ENCODE assay signal across 13 cellular contexts in the genomic region with DNA sequence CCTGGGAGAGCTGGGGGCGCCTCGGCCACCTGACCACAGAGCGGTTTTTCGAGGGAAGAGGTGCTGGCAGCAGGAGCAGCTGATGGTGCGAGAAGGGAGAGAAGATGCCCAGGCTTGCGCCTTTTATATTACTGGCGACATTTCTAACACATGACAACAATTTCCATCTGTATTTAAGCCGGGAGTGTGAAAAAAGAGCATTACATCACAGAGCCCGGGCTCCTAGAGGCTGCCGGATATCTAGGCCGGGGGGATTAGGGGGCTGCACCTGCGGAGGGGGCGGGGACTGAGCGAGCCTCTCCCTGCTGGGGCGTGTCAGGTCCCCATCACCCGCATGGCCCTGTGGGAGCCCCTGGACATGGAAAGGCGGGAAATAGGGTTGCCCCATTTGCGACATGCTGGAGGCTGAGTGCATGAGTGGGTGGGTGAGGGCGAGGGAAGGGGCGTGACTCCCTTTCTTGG.
DNase-seq lines count a peak whose midpoint lies in the region; ATAC-seq lines count a peak whose summit lies in the region.
"Had no signal": no experiment of that assay in that cellular context is flagged by ENCODE, and none has a peak within 500 bp of the region (broad histone marks: within the 10 kb centered on the region; RNA-seq: fewer than 3 reads in every experiment).

No MANE protein-coding gene starts in this region.

- peaks cover 9% of the 10 kb centered on the region for H3K4me1 ChIP-seq in SJCRH30
- H3K4me1 ChIP-seq in neuron (ENCODE audit: insufficient read depth, low read length) = peaks cover 48% of the 10 kb centered on the region

- peak; percentile 6 for DNase-seq in AG08395 (ENCODE audit: low spot score)
- DNase-seq in SJCRH30 = peak in 1 of 2 experiments; percentile 33
- peak; percentile 61 for DNase-seq in globus pallidus (ENCODE audit: low spot score)
- DNase-seq in NK-92 (lab: John Stamatoyannopoulos, UW; ENCODE audit: unreplicated experiment) = no peak
- no peak for DNase-seq in activated CD4-positive, alpha-beta T cell treated with anti-CD3 and anti-CD28 coated beads, Interleukin-2, amount 10 ng/mL, durations not matched to agents 24 days and 14 days
- DNase-seq in stimulated activated CD4-positive, alpha-beta T cell treated with anti-CD3 and anti-CD28 coated beads, Interleukin-2, amount 100 ng/mL, for 48 hours = no peak
- DNase-seq: activated CD4-positive, alpha-beta T cell treated with anti-CD3 and anti-CD28 coated beads, Interleukin-2, amount 50 U/mL, for 1 hour; AML-193; stimulated activated CD4-positive, alpha-beta T cell treated with anti-CD3 and anti-CD28 coated beads, Interleukin-4, amount 100 ng/mL, for 4 hours had no signal

- H3K27ac Mint-ChIP-seq in activated CD4-positive, alpha-beta T cell treated with anti-CD3 and anti-CD28 coated beads, Interleukin-2, amount 10 ng/mL, durations not matched to agents 24 days and 14 days = no peak overlapping the region
- H3K27ac Mint-ChIP-seq: IgD-negative memory B cell had no signal

- H3K9me3 ChIP-seq in SJCRH30 (replicated peaks) (no peaks in the 10 kb centered on the region), neuron (ENCODE audit: low read length) (no peaks in the 10 kb centered on the region)
- H3K9me3 ChIP-seq: SJSA1 had no signal

- peak overlapping the region; percentile 2 for H2AFZ ChIP-seq in neuron (ENCODE audit: low read depth, low read length)

- H3K27me3 ChIP-seq in SJCRH30 = no peaks in the 10 kb centered on the region
- no peaks in the 10 kb centered on the region for H3K27me3 ChIP-seq in neuron (ENCODE audit: insufficient read depth, low read length)
- H3K27me3 ChIP-seq: SJSA1 had no signal

- peaks cover 8% of the 10 kb centered on the region for H3K27me3 Mint-ChIP-seq in activated CD4-positive, alpha-beta T cell treated with anti-CD3 and anti-CD28 coated beads, Interleukin-2, amount 10 ng/mL, durations not matched to agents 24 days and 14 days

- H3K36me3 ChIP-seq in SJCRH30 = no peaks in the 10 kb centered on the region
- no peaks in the 10 kb centered on the region for H3K36me3 ChIP-seq in neuron (ENCODE audit: insufficient read depth, low read length)
- H3K36me3 ChIP-seq: SJSA1 had no signal

- intact Hi-C loops in activated CD4-positive, alpha-beta T cell treated with anti-CD3 and anti-CD28 coated beads, Interleukin-2, amount 10 ng/mL, durations not matched to agents 24 days and 14 days (cut with micrococcal nuclease) = no loop called here

- no peaks in the 10 kb centered on the region for H3K9me3 Mint-ChIP-seq in activated CD4-positive, alpha-beta T cell treated with anti-CD3 and anti-CD28 coated beads, Interleukin-2, amount 10 ng/mL, durations not matched to agents 24 days and 14 days

- H3K27ac ChIP-seq in SJCRH30 = peak overlapping the region; percentile 88
- H3K27ac ChIP-seq: SJSA1 had no signal

- peak overlapping the region; percentile 73 for H3K4me3 ChIP-seq in SJCRH30
- peak overlapping the region; percentile 62 for H3K4me3 ChIP-seq in neuron (ENCODE audit: low read length)
- H3K4me3 ChIP-seq: SJSA1 had no signal

- H3K4me3 Mint-ChIP-seq in activated CD4-positive, alpha-beta T cell treated with anti-CD3 and anti-CD28 coated beads, Interleukin-2, amount 10 ng/mL, durations not matched to agents 24 days and 14 days = no peak overlapping the region
- H3K4me3 Mint-ChIP-seq: IgD-negative memory B cell had no signal

- no peaks in the 10 kb centered on the region for H3K36me3 Mint-ChIP-seq in activated CD4-positive, alpha-beta T cell treated with anti-CD3 and anti-CD28 coated beads, Interleukin-2, amount 10 ng/mL, durations not matched to agents 24 days and 14 days (ENCODE audit: low read depth)
- H3K36me3 Mint-ChIP-seq: IgD-negative memory B cell had no signal

- no peaks in the 10 kb centered on the region for H3K4me1 Mint-ChIP-seq in activated CD4-positive, alpha-beta T cell treated with anti-CD3 and anti-CD28 coated beads, Interleukin-2, amount 10 ng/mL, durations not matched to agents 24 days and 14 days
- H3K4me1 Mint-ChIP-seq: IgD-negative memory B cell had no signal

- no peak for ATAC-seq in GM21526 (IDR thresholded peaks at IDR 0.05; ENCODE audit: low FRiP score, unreplicated experiment)

Comparison
In these comparisons a context has a peak if more than half of its experiments do, and no peak if none do; other contexts are left out.
1. DNase-seq: peak in AG08395 (single experiment) and globus pallidus (single experiment); none in NK-92 (single experiment), activated CD4-positive, alpha-beta T cell treated with anti-CD3 and anti-CD28 coated beads, Interleukin-2, amount 10 ng/mL, durations not matched to agents 24 days and 14 days (single experiment) and stimulated activated CD4-positive, alpha-beta T cell treated with anti-CD3 and anti-CD28 coated beads, Interleukin-2, amount 100 ng/mL, for 48 hours (0 of 2).